Comparison of ENCODE assay signal across 3 cellular contexts in the genomic region with DNA sequence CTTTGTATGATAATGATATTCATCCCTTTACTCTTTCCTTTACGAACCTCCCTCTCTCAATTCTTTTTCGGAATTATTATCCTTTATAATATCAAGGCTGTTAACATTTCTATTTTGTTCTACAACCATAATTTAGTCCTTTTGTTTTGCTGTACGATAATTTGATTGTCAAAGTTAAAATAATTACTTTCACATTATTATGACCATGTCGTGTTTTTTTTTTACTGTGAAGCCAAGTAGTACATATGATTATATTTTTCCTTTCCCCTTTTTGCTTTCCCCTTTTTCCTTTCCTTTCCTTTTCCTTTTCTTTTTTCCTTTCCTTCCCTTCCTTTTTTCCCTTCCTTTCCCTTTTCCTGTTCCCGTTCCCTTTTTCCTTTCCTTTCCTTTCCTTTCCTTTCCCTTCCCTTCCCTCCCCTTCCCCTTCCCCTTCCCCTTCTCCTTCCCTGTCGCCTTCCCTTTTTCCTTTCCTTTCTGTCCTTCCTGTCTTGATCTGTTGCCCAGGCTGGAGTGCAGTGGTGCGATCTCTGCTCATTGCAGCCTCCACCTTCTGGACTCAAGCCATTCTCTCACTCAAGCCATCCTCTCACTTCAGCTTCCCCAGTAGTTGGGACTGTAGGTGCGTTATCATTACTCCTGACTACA.
A peak's percentile ranks its signal among the peaks of the same experiment; 100 is the strongest.
TF ChIP-seq lines count a peak whose summit lies in the region.

No MANE protein-coding gene starts in this region.

TF ChIP-seq in HEK293, 187 proteins besides CTCF, POLR2A, EP300 and RAD21:
- TF ChIP-seq MZF1 (tag by site-specific recombination; IDR thresholded peaks at IDR 0.05; ENCODE audit: borderline replicate concordance) = 0 out of 2 replicates have a peak, but pooled peaks have one; percentile 44
- 0 out of 2 replicates have a peak, but pooled peaks have one; percentile 21 for TF ChIP-seq BCL11B (tag by site-specific recombination; IDR thresholded peaks at IDR 0.05; ENCODE audit: low read depth)
- peak; percentile 91; the same call in 1 of the 2 replicates for TF ChIP-seq ZNF202 (tag by site-specific recombination; IDR thresholded peaks at IDR 0.05; ENCODE audit: borderline replicate concordance)
- no peak for TF ChIP-seq ZNF362 (tag by site-specific recombination; IDR thresholded peaks at IDR 0.05)
- peak; percentile 63 for TF ChIP-seq ZNF366 (tag by site-specific recombination; conservative IDR thresholded peaks at IDR 0.05)
- TF ChIP-seq PRDM1 (tag by site-specific recombination; IDR thresholded peaks at IDR 0.05) = peak; percentile 99
- TF ChIP-seq ZNF561 (tag by site-specific recombination; IDR thresholded peaks at IDR 0.05; ENCODE audit: borderline replicate concordance) = no peak
- 0 out of 2 replicates have a peak, but pooled peaks have one; percentile 38 for TF ChIP-seq ZNF530 (tag by site-specific recombination; IDR thresholded peaks at IDR 0.05; ENCODE audit: low read depth)

TF ChIP-seq in K562, 482 proteins besides CTCF, POLR2A, EP300 and RAD21 (continues in another document):
- TF ChIP-seq ZNF444 (CRISPR knock-in tag; IDR thresholded peaks at IDR 0.05) (no peak), YBX1 (IDR thresholded peaks at IDR 0.05) (no peak; the same call in 1 of the 2 replicates), SOX6 (IDR thresholded peaks at IDR 0.05) (no peak), MIER1 (IDR thresholded peaks at IDR 0.05; ENCODE audit: low read depth) (peak; percentile 77; the same call in 1 of the 2 replicates), NELFE (IDR thresholded peaks at IDR 0.05; ENCODE audit: insufficient read depth, insufficient read length) (no peak), ZMIZ1 (IDR thresholded peaks at IDR 0.05; ENCODE audit: low read depth in 2 of 2, low read length in 2 of 2) (no peak), ZNF384 (IDR thresholded peaks at IDR 0.05; ENCODE audit: low read depth, low read length) (no peak), HDAC2 (IDR thresholded peaks at IDR 0.05) (peak; percentile 50; the same call in 1 of the 2 replicates), ZNF212 (CRISPR knock-in tag; IDR thresholded peaks at IDR 0.05) (no peak), JUND (IDR thresholded peaks at IDR 0.05; ENCODE audit: borderline replicate concordance, low read depth, low read length) (no peak), JUND (tag; IDR thresholded peaks at IDR 0.05; ENCODE audit: borderline replicate concordance, low read depth, low read length) (no peak), NCOA2 (IDR thresholded peaks at IDR 0.05; ENCODE audit: partially characterized antibody in 2 of 2) (no peak), KHSRP (IDR thresholded peaks at IDR 0.05) (peak; percentile 16; the same call in 1 of the 2 replicates), ZZZ3 (IDR thresholded peaks at IDR 0.05) (no peak), EZH2 (IDR thresholded peaks at IDR 0.05; ENCODE audit: borderline replicate concordance, low read depth, low read length) (no peak), MXD1 (CRISPR knock-in tag; IDR thresholded peaks at IDR 0.05; ENCODE audit: borderline replicate concordance, poor library complexity, severe bottlenecking) (no peak), SMC3 (conservative IDR thresholded peaks at IDR 0.05; ENCODE audit: insufficient read depth, low read depth, low read length) (no peak), THAP7 (CRISPR knock-in tag; IDR thresholded peaks at IDR 0.05) (no peak), ZNF12 (CRISPR knock-in tag; IDR thresholded peaks at IDR 0.05) (no peak), NUFIP1 (IDR thresholded peaks at IDR 0.05; ENCODE audit: partially characterized antibody) (no peak), RBM22 (IDR thresholded peaks at IDR 0.05; ENCODE audit: low read depth, low read length, poor library complexity, severe bottlenecking) (no peak), ARID1B (IDR thresholded peaks at IDR 0.05) (peak; percentile 42; the same call in 1 of the 2 replicates), LCOR (CRISPR knock-in tag; IDR thresholded peaks at IDR 0.05) (no peak), MTA2 (IDR thresholded peaks at IDR 0.05; ENCODE audit: low read depth) (peak; percentile 53), TOE1 (IDR thresholded peaks at IDR 0.05; ENCODE audit: borderline replicate concordance) (peak; percentile 62; the same call in 1 of the 2 replicates), TOE1 (CRISPR knock-in tag; IDR thresholded peaks at IDR 0.05; ENCODE audit: borderline replicate concordance, low read depth) (no peak), ZNF511 (CRISPR knock-in tag; IDR thresholded peaks at IDR 0.05) (no peak)
- TF ChIP-seq, protein P1, sequence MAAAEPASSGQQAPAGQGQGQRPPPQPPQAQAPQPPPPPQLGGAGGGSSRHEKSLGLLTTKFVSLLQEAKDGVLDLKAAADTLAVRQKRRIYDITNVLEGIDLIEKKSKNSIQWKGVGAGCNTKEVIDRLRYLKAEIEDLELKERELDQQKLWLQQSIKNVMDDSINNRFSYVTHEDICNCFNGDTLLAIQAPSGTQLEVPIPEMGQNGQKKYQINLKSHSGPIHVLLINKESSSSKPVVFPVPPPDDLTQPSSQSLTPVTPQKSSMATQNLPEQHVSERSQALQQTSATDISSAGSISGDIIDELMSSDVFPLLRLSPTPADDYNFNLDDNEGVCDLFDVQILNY (CRISPR knock-in tag; IDR thresholded peaks at IDR 0.05) = no peak

TF ChIP-seq in HepG2, 621 proteins besides CTCF, POLR2A, EP300 and RAD21:
- TF ChIP-seq HNRNPK (IDR thresholded peaks at IDR 0.05; ENCODE audit: low read depth, low read length, poor library complexity, severe bottlenecking) = peak; percentile 56
- 0 out of 2 replicates have a peak, but pooled peaks have one; percentile 10 for TF ChIP-seq ZNF121 (CRISPR knock-in tag; IDR thresholded peaks at IDR 0.05)
- TF ChIP-seq PCBP2 (optimal IDR thresholded peaks at IDR 0.05; ENCODE audit: low read depth, low read length, poor library complexity, severe bottlenecking) = peak; percentile 87
- TF ChIP-seq ZBTB1 (CRISPR knock-in tag; IDR thresholded peaks at IDR 0.05; ENCODE audit: borderline replicate concordance) = no peak
